Comparison of ENCODE assay signal across 23 cellular contexts in the genomic region with DNA sequence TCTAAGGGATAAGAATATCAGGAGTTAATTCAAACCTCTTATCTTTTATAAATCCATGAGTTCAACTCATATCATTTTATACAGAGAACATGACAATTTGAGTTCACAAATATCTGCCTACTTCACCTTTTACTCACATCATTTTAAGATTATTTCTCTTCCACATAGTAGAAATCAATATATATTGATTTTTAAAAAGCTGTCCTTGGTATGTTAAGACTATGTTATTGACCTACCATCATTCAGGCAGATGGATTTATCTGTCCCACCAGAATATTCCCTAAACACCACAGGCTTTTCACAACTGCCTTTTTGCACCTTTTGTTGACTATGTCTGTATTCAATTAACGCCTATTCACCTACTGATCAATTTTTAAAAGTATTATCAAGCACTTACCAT.
"Had no signal": no experiment of that assay in that cellular context is flagged by ENCODE, and none has a peak within 500 bp of the region (broad histone marks: within the 10 kb centered on the region; RNA-seq: fewer than 3 reads in every experiment).

No MANE protein-coding gene starts in this region.

- ATAC-seq: activated CD8-positive, alpha-beta T cell treated with anti-CD3 and anti-CD28 coated beads, Interleukin-2, amount 10 ng/mL, durations not matched to agents 7 days and 5 days; left lobe of liver; natural killer cell; psoas muscle had no signal

- H3K4me3 Mint-ChIP-seq: activated CD4-positive, alpha-beta T cell treated with anti-CD3 and anti-CD28 coated beads, Interleukin-2, amount 10 ng/mL, durations not matched to agents 7 days and 5 days; activated CD8-positive, alpha-beta T cell treated with anti-CD3 and anti-CD28 coated beads, Interleukin-2, amount 10 ng/mL, durations not matched to agents 7 days and 5 days; activated naive CD8-positive, alpha-beta T cell treated with anti-CD3 and anti-CD28 coated beads for 36 hours; central memory CD8-positive, alpha-beta T cell; mesothelial cell of epicardium; natural killer cell had no signal

- H3K4me3 ChIP-seq: breast epithelium, dorsolateral prefrontal cortex, esophagus squamous epithelium, ovary, psoas muscle, right atrium auricular region, SK-N-MC, testis, upper lobe of left lung had no signal

- H3K27me3 ChIP-seq: breast epithelium, dorsolateral prefrontal cortex, esophagus squamous epithelium, neutrophil, ovary, right atrium auricular region, testis, upper lobe of left lung had no signal

- H3K27ac Mint-ChIP-seq: activated CD4-positive, alpha-beta T cell treated with anti-CD3 and anti-CD28 coated beads, Interleukin-2, amount 10 ng/mL, durations not matched to agents 7 days and 5 days; activated CD8-positive, alpha-beta T cell treated with anti-CD3 and anti-CD28 coated beads, Interleukin-2, amount 10 ng/mL, durations not matched to agents 7 days and 5 days; activated naive CD8-positive, alpha-beta T cell treated with anti-CD3 and anti-CD28 coated beads for 36 hours; mesothelial cell of epicardium; natural killer cell had no signal

- H3K4me1 Mint-ChIP-seq: mesothelial cell of epicardium had no signal

- H3K36me3 ChIP-seq: breast epithelium, ovary had no signal

- H3K9me3 ChIP-seq: breast epithelium, esophagus squamous epithelium, neutrophil, ovary, psoas muscle, right atrium auricular region, testis, upper lobe of left lung had no signal

- H3K27me3 Mint-ChIP-seq: activated CD4-positive, alpha-beta T cell treated with anti-CD3 and anti-CD28 coated beads, Interleukin-2, amount 10 ng/mL, durations not matched to agents 7 days and 5 days; activated naive CD8-positive, alpha-beta T cell treated with anti-CD3 and anti-CD28 coated beads for 36 hours; central memory CD8-positive, alpha-beta T cell had no signal

- H3K27ac ChIP-seq: breast epithelium, dorsolateral prefrontal cortex, esophagus squamous epithelium, neutrophil, ovary, psoas muscle, right atrium auricular region, SK-N-MC, testis, upper lobe of left lung, VCaP had no signal

- H3K4me1 ChIP-seq: breast epithelium, esophagus squamous epithelium, psoas muscle, right atrium auricular region, testis had no signal

- DNase-seq: activated CD4-positive, alpha-beta T cell treated with anti-CD3 and anti-CD28 coated beads, Interleukin-2, amount 10 ng/mL, durations not matched to agents 7 days and 5 days; activated CD4-positive, CD25-positive, alpha-beta regulatory T cell treated with anti-CD3 and anti-CD28 coated beads, Interleukin-2, amount 50 U/mL, for 72 hours; activated CD8-positive, alpha-beta T cell treated with anti-CD3 and anti-CD28 coated beads, Interleukin-2, amount 10 ng/mL, durations not matched to agents 7 days and 5 days; activated naive CD4-positive, alpha-beta T cell treated with Interleukin-2 at 50 U/mL for 16 hours; activated naive CD8-positive, alpha-beta T cell treated with anti-CD3 and anti-CD28 coated beads for 36 hours; activated T-cell treated with anti-CD3 and anti-CD28 coated beads, Interleukin-2, amount 50 U/mL, for 48 hours; dorsolateral prefrontal cortex; esophagus squamous epithelium; natural killer cell; ovary; psoas muscle; stimulated activated CD4-positive, alpha-beta T cell treated with anti-CD3 and anti-CD28 coated beads, Interleukin-12 subunit alpha, Interleukin-12 subunit beta, amount 100 ng/mL, for 4 hours; stimulated activated CD4-positive, alpha-beta T cell treated with anti-CD3 and anti-CD28 coated beads, Interleukin-4, amount 100 ng/mL, for 4 hours; testis; upper lobe of left lung had no signal

- H3K9me3 Mint-ChIP-seq: activated CD4-positive, alpha-beta T cell treated with anti-CD3 and anti-CD28 coated beads, Interleukin-2, amount 10 ng/mL, durations not matched to agents 7 days and 5 days; activated naive CD8-positive, alpha-beta T cell treated with anti-CD3 and anti-CD28 coated beads for 36 hours; central memory CD8-positive, alpha-beta T cell; mesothelial cell of epicardium; natural killer cell had no signal
